In the genomic region with DNA sequence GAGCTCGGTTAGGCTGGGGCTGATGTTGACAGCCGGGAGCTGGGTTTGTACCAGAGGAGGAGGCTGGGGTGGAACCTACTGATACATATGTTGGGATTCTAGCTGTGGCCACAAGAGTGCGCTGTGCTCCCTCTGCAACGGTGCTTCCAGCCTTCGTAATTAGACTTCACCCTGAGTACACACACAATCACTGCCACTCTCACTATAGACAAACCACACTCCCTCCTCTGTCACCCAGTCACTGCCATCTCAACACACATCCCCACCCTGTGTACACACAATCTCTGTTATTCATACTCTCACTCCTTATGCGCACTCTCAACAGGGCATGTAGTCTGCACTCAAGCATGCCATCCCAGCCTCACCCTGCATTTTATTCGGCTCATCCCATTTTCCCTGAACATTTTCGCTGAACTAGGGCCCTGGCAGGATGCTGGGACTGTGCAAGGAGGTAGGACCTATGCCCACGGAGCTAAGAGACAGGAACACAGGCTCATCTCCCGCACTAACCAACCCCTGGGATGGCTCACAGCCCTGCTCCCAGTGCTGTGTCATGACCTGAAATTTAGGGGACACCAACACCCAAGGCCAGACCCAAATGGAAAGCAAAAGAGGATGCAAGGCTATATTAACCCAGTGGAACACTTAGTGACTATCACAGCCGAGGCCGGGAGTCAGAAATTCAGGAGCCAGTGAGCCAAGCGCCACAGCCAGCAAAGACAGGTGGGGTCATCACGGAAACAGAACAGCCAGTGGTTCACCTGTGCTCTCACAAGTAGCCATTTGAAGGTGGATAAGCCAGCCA, we compare ENCODE assay signal across 8 cellular contexts. TPM values are rescaled to one million over a fixed set of nuclear protein-coding genes. Genes with fewer than 3 reads are reported as not detected.
DNase-seq lines count a peak whose midpoint lies in the region; ATAC-seq and TF ChIP-seq lines count a peak whose summit lies in the region.

No MANE protein-coding gene starts in this region.

- intact Hi-C loops in CD14-positive monocyte (cut with micrococcal nuclease) (loop anchor here in 1 of 2 donors (2.0 to 5.0 kb wide), 2 partner anchors 66 to 511 kb away; no protein-coding TSS in a partner anchor), HCT116 (cut with micrococcal nuclease) (loop anchor here (1.0 kb wide), 2 partner anchors 66 to 80 kb away; no protein-coding TSS in a partner anchor)

- no peak for DNase-seq in CD14-positive monocyte (ENCODE audit: low spot score)
- no peak for DNase-seq in HCT116 (ENCODE audit: low read depth, low spot score)
- DNase-seq in NCI-H345 treated with DMSO at 0.1 percent for 48 hours (lab: John Stamatoyannopoulos, UW; ENCODE audit: unreplicated experiment) = peak; percentile 57
- DNase-seq in central memory CD8-positive, alpha-beta T cell (ENCODE audit: low spot score in 2 of 2) = peak; percentile 37 to 39
- peak; percentile 83 for DNase-seq in left kidney (ENCODE audit: low read depth, low spot score)
- peak; percentile 36 for DNase-seq in stimulated activated CD4-positive, alpha-beta T cell treated with anti-CD3 and anti-CD28 coated beads, Interleukin-2, amount 100 ng/mL, for 4 hours (ENCODE audit: low read depth)

- peaks cover 0 to 10% (median 6%) of the 10 kb centered on the region in 7 donors for H3K9me3 Mint-ChIP-seq in CD14-positive monocyte
- H3K9me3 Mint-ChIP-seq in central memory CD8-positive, alpha-beta T cell = no peaks in the 10 kb centered on the region

- CTCF ChIA-PET in HCT116 (lab: Charles Lee) = interaction anchor here (0.6 to 3.4 kb wide), 8 partner anchors 10 to 982 kb away, joined by 3 to 18 read pairs (median 3); a partner anchor contains a TSS

- H3K36me3 Mint-ChIP-seq in CD14-positive monocyte = no peaks in the 10 kb centered on the region
- H3K36me3 Mint-ChIP-seq in central memory CD8-positive, alpha-beta T cell (ENCODE audit: insufficient read depth) = no peaks in the 10 kb centered on the region

- no peaks in the 10 kb centered on the region for H3K27me3 ChIP-seq in HCT116 (ENCODE audit: insufficient read depth, low read length)

- no peak overlapping the region for H3K4me3 ChIP-seq in HCT116 (replicated peaks in 1 of 2; ENCODE audit: low read depth in 1 of 2, low read length in 2 of 2)

- no peaks in the 10 kb centered on the region for H3K9me2 ChIP-seq in HCT116 (ENCODE audit: insufficient read depth)

- H3K4me2 ChIP-seq in HCT116 (ENCODE audit: low read length) = no peak overlapping the region

- peaks cover 20 to 34% (median 23%) of the 10 kb centered on the region in 3 donors for H3K27me3 Mint-ChIP-seq in CD14-positive monocyte (ENCODE audit: low read depth in 3 of 3)
- peaks cover 61% of the 10 kb centered on the region for H3K27me3 Mint-ChIP-seq in central memory CD8-positive, alpha-beta T cell

- BruUV-seq in HCT116 (replicated peaks; lab: Mats Ljungman, UMichigan) = no TSS peak

- H2AFZ ChIP-seq in HCT116 (ENCODE audit: low read depth, low read length, poor library complexity, severe bottlenecking) = no peak overlapping the region

- H3K9ac ChIP-seq in HCT116 (ENCODE audit: low read length) = no peak overlapping the region

- no peak overlapping the region for H3K27ac Mint-ChIP-seq in CD14-positive monocyte
- H3K27ac Mint-ChIP-seq in central memory CD8-positive, alpha-beta T cell (ENCODE audit: low read depth) = no peak overlapping the region

- peaks cover 36% of the 10 kb centered on the region for H3K79me2 ChIP-seq in HCT116 (ENCODE audit: insufficient read depth, low read length)

- H3K4me3 Mint-ChIP-seq in CD14-positive monocyte = no peak overlapping the region
- no peak overlapping the region for H3K4me3 Mint-ChIP-seq in central memory CD8-positive, alpha-beta T cell

- H4K20me1 ChIP-seq in HCT116 (ENCODE audit: insufficient read depth) = no peaks in the 10 kb centered on the region

- H3K9me3 ChIP-seq in HCT116 (ENCODE audit: control insufficient read depth in 1 of 2, insufficient read depth in 1 of 2, low read depth in 1 of 2, low read length in 2 of 2) = no peaks in the 10 kb centered on the region

- RAD21 ChIA-PET in HCT116 (lab: Charles Lee; ENCODE audit: low non-redundant PET in 1 of 2, low total read pairs in 2 of 2, uncharacterized antibody in 2 of 2, unreplicated experiment in 2 of 2) = interaction anchor here in 1 of 2 experiments (1.0 kb wide), 1 partner anchor 66 kb away, joined by 3 read pairs; no protein-coding TSS in a partner anchor

- TF ChIP-seq CTCF in CD14-positive monocyte (IDR thresholded peaks at IDR 0.05) = peak; percentile 74
- peak in 2 of 3 experiments; percentile 81 to 87; a peak in 4 of 6 replicates for TF ChIP-seq CTCF in HCT116 (IDR thresholded peaks at IDR 0.05 in 2 of 3, conservative IDR thresholded peaks at IDR 0.05 in 1 of 3; ENCODE audit: borderline replicate concordance in 1 of 3, insufficient read depth in 1 of 3, low read depth in 2 of 3, low read length in 2 of 3)

- peaks cover 20 to 39% of the 10 kb centered on the region in 2 experiments for H3K4me1 ChIP-seq in HCT116 (ENCODE audit: control insufficient read depth in 1 of 2, insufficient read depth in 2 of 2, low read length in 2 of 2)

- no peak overlapping the region for H3K27ac ChIP-seq in HCT116 (ENCODE audit: low read depth, low read length)

- H3K36me3 ChIP-seq in HCT116 (ENCODE audit: control insufficient read depth in 1 of 2, insufficient read depth in 2 of 2, low read length in 2 of 2) = peaks cover 4 to 24% of the 10 kb centered on the region in 2 experiments; a peak in 2 of 4 replicates

- no peak for TF ChIP-seq RAD21 in HCT116 (IDR thresholded peaks at IDR 0.05; ENCODE audit: low read depth)

- TF ChIP-seq POLR2A in HCT116 (IDR thresholded peaks at IDR 0.05; ENCODE audit: borderline replicate concordance, extremely low read depth, insufficient read depth, insufficient read length) = no peak

- H3K4me1 Mint-ChIP-seq in CD14-positive monocyte = no peaks in the 10 kb centered on the region
- no peaks in the 10 kb centered on the region for H3K4me1 Mint-ChIP-seq in central memory CD8-positive, alpha-beta T cell

- ATAC-seq in HCT116 (peak; percentile 56), HG02852 (IDR thresholded peaks at IDR 0.05; ENCODE audit: unreplicated experiment) (no peak)
- ATAC-seq in activated CD4-positive, CD25-positive, alpha-beta regulatory T cell treated with anti-CD3 and anti-CD28 coated beads, Interleukin-2, amount 50 U/mL, for 24 hours = peak; percentile 71 to 81
- peak; percentile 78 for ATAC-seq in central memory CD8-positive, alpha-beta T cell (replicated peaks; ENCODE audit: extremely low read depth, poor library complexity, severe bottlenecking)

- POLR2A ChIA-PET in HCT116 (lab: Charles Lee) = interaction anchor here (1.0 kb wide), 1 partner anchor 44 kb away, joined by 4 read pairs; no protein-coding TSS in a partner anchor

TF ChIP-seq in HCT116, 20 proteins besides CTCF, POLR2A, EP300 and RAD21:
- TF ChIP-seq EZH2phosphoT487 (IDR thresholded peaks at IDR 0.05; ENCODE audit: borderline replicate concordance) = no peak
- peak; percentile 75 for TF ChIP-seq POLR2AphosphoS5 (IDR thresholded peaks at IDR 0.05; ENCODE audit: low read depth, low read length)
- TF ChIP-seq, protein P1, sequence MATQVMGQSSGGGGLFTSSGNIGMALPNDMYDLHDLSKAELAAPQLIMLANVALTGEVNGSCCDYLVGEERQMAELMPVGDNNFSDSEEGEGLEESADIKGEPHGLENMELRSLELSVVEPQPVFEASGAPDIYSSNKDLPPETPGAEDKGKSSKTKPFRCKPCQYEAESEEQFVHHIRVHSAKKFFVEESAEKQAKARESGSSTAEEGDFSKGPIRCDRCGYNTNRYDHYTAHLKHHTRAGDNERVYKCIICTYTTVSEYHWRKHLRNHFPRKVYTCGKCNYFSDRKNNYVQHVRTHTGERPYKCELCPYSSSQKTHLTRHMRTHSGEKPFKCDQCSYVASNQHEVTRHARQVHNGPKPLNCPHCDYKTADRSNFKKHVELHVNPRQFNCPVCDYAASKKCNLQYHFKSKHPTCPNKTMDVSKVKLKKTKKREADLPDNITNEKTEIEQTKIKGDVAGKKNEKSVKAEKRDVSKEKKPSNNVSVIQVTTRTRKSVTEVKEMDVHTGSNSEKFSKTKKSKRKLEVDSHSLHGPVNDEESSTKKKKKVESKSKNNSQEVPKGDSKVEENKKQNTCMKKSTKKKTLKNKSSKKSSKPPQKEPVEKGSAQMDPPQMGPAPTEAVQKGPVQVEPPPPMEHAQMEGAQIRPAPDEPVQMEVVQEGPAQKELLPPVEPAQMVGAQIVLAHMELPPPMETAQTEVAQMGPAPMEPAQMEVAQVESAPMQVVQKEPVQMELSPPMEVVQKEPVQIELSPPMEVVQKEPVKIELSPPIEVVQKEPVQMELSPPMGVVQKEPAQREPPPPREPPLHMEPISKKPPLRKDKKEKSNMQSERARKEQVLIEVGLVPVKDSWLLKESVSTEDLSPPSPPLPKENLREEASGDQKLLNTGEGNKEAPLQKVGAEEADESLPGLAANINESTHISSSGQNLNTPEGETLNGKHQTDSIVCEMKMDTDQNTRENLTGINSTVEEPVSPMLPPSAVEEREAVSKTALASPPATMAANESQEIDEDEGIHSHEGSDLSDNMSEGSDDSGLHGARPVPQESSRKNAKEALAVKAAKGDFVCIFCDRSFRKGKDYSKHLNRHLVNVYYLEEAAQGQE (IDR thresholded peaks at IDR 0.05; ENCODE audit: low read depth) = no peak

RNA-seq across cellular contexts. Expression of a gene that starts 5.7 kb away (rescaled TPM):
- polyA plus RNA-seq in CD14-positive monocyte = not detected
- total RNA-seq in HCT116 (2021; ENCODE audit: unreplicated experiment) = 46.7 TPM
- 89.1 and 116 TPM in 2 replicates for polyA plus RNA-seq in HCT116 (2012)

RNA-seq across cellular contexts. Expression of a gene that starts 6.1 kb away (rescaled TPM):
- not detected for polyA plus RNA-seq in CD14-positive monocyte
- not detected for total RNA-seq in HCT116 (2021; ENCODE audit: unreplicated experiment)
- not detected in 2 replicates for polyA plus RNA-seq in HCT116 (2012)

RNA-seq across cellular contexts. Expression of a gene that starts 27.2 kb away (rescaled TPM):
- not detected for polyA plus RNA-seq in CD14-positive monocyte
- 2.0 TPM for total RNA-seq in HCT116 (2021; ENCODE audit: unreplicated experiment)
- polyA plus RNA-seq in HCT116 (2012) = 3.3 and 4.6 TPM in 2 replicates

RNA-seq across cellular contexts. Expression of a gene that starts 31.9 kb away (rescaled TPM):
- polyA plus RNA-seq in CD14-positive monocyte = under 1 TPM in 1 of 2 donors, not detected in 1; 0.12 TPM
- total RNA-seq in HCT116 (2021; ENCODE audit: unreplicated experiment) = 4.6 TPM
- 12.0 and 15.0 TPM in 2 replicates for polyA plus RNA-seq in HCT116 (2012)

Comparison
In these comparisons a context has a peak if more than half of its experiments do, and no peak if none do; other contexts are left out.
1. DNase-seq: peak in NCI-H345 treated with DMSO at 0.1 percent for 48 hours (single experiment), central memory CD8-positive, alpha-beta T cell (2 of 2), left kidney (single experiment) and stimulated activated CD4-positive, alpha-beta T cell treated with anti-CD3 and anti-CD28 coated beads, Interleukin-2, amount 100 ng/mL, for 4 hours (single experiment); none in CD14-positive monocyte (single experiment) and HCT116 (single experiment).